ENCODE assay signal across 8 cellular contexts in genomic region chr10:130110236-130111114, GRCh38. TPM values are rescaled to one million over a fixed set of nuclear protein-coding genes. Genes with fewer than 3 reads are reported as not detected.
A peak's percentile ranks its signal among the peaks of the same experiment; 100 is the strongest.
DNase-seq lines count a peak whose midpoint lies in the region; ATAC-seq and TF ChIP-seq lines count a peak whose summit lies in the region.

Gene C10orf143 (minus strand): TSS chr10:130110830. CDS start chr10:130110772, 58 bp downstream.

- peak within 1 kb of the TSS; percentile 99 for H3K4me3 Mint-ChIP-seq in activated B cell treated with CpG ODN at 0.5 μM for 24 hours

- TF ChIP-seq POLR2A in GM18951 (IDR thresholded peaks at IDR 0.05; ENCODE audit: extremely low read depth, insufficient read depth, insufficient read length) (peak; percentile 92), spleen (IDR thresholded peaks at IDR 0.05) (peak in 2 of 3 donors; percentile 38 to 61)

- WGBS in spleen, 5 donors = 0 to 1% (median 0%) methylated on average over 7 to 71 of the region's 71 CpGs

- no peaks in the 10 kb centered on the region for H3K27me3 Mint-ChIP-seq in activated B cell treated with CpG ODN at 0.5 μM for 24 hours

- peaks cover 43% of the 10 kb centered on the region for H3K4me1 Mint-ChIP-seq in activated B cell treated with CpG ODN at 0.5 μM for 24 hours

- peaks cover 10 to 53% (median 29%) of the 10 kb centered on the region in 6 donors for H3K4me1 ChIP-seq in spleen

- H3K4me3 ChIP-seq in spleen = peak within 1 kb of the TSS; percentile 68 to 90 (median 74)

- intact Hi-C loops in activated B cell treated with CpG ODN at 0.5 μM for 24 hours (cut with micrococcal nuclease) (loop anchor here (1.0 to 5.0 kb wide), 6 partner anchors 17 to 1898 kb away; partner anchors contain the start of genes EBF3, GLRX3 and MGMT), spleen (cut with DNase I; ENCODE audit: low total_unique reads) (no loop called here)

- CTCF ChIA-PET in activated B cell treated with CpG ODN at 0.5 μM for 24 hours (lab: Charles Lee) = interaction anchor here (0.7 to 3.1 kb wide), 10 partner anchors 10 to 1899 kb away, joined by 3 to 31 read pairs (median 4); partner anchors contain the start of genes GLRX3 and MGMT

- DNase-seq in AG08395 (ENCODE audit: low spot score) = peak; percentile 99
- peak; percentile 93 for DNase-seq in NCI-H2227 treated with DMSO at 0.1 percent for 48 hours (lab: John Stamatoyannopoulos, UW)
- DNase-seq in activated B cell treated with CpG ODN at 0.5 μM for 24 hours = peak; percentile 100
- DNase-seq in caudate nucleus (lab: John Stamatoyannopoulos, UW) = peak; percentile 89 to 100 (median 97)
- DNase-seq in inferior parietal cortex (ENCODE audit: extremely low spot score) = peak; percentile 96
- peak; percentile 99 for DNase-seq in spleen

- ATAC-seq in HG03175 (IDR thresholded peaks at IDR 0.05; ENCODE audit: unreplicated experiment) = peak; percentile 77
- ATAC-seq in activated B cell treated with CpG ODN at 0.5 μM for 24 hours (ENCODE audit: low read depth) = peak; percentile 78

- POLR2A ChIA-PET in activated B cell treated with CpG ODN at 0.5 μM for 24 hours (lab: Charles Lee) = interaction anchor here (0.6 to 3.1 kb wide), 11 partner anchors 11 to 643 kb away, joined by 3 to 185 read pairs (median 6); partner anchors contain the start of genes GLRX3 and MGMT

- in situ Hi-C loops in GM18951 (cut with MboI; ENCODE audit: low sequenced_read_pairs, unreplicated experiment) = no loop called here

- no peaks in the 10 kb centered on the region for H3K27me3 ChIP-seq in spleen (replicated peaks in 1 of 7)

- H3K36me3 ChIP-seq in spleen = peaks cover 0 to 6% (median 3%) of the 10 kb centered on the region in 6 donors

- no peaks in the 10 kb centered on the region for H3K9me3 Mint-ChIP-seq in activated B cell treated with CpG ODN at 0.5 μM for 24 hours

- TF ChIP-seq CTCF in activated B cell treated with CpG ODN at 0.5 μM for 24 hours (IDR thresholded peaks at IDR 0.05) = no peak
- no peak for TF ChIP-seq CTCF in spleen (IDR thresholded peaks at IDR 0.05 in 8 of 11, conservative IDR thresholded peaks at IDR 0.05 in 3 of 11)

- peak within 1 kb of the TSS; percentile 99 for H3K27ac Mint-ChIP-seq in activated B cell treated with CpG ODN at 0.5 μM for 24 hours

- peaks cover 0 to under 1% (median 0%) of the 10 kb centered on the region in 8 donors for H3K9me3 ChIP-seq in spleen

- H3K27ac ChIP-seq in caudate nucleus (ENCODE audit: low read depth, low read length) (peak within 1 kb of the TSS; percentile 78), spleen (peak within 1 kb of the TSS; percentile 67 to 99 (median 93))

- peaks cover 16% of the 10 kb centered on the region for H3K36me3 Mint-ChIP-seq in activated B cell treated with CpG ODN at 0.5 μM for 24 hours (ENCODE audit: low read depth)

RNA-seq across cellular contexts. Expression of gene C10orf143, which starts in this region (rescaled TPM):
- total RNA-seq in activated B cell treated with CpG ODN at 0.5 μM for 24 hours = 7.8 and 10.1 TPM in 2 replicates
- total RNA-seq in spleen = 1 to 10 TPM; 2.3 to 7.3 (median 4.5) TPM
- 10 to 100 TPM; 12.9 to 15.6 (median 15.6) TPM for polyA plus RNA-seq in spleen

Comparison
In these comparisons a context has a peak if more than half of its experiments do, and no peak if none do; other contexts are left out.
1. Peak in every context shown above with its lines: DNase-seq, ATAC-seq, H3K4me3 ChIP-seq and H3K27ac ChIP-seq.